In genomic region chr16:83830091-83830768, GRCh38 we compare ENCODE assay signal across 3 cellular contexts.
TF ChIP-seq lines count a peak whose summit lies in the region.

No MANE protein-coding gene starts in this region.

TF ChIP-seq in GM23338, 12 proteins besides CTCF, POLR2A, EP300 and RAD21:
- TF ChIP-seq ZNF114 (CRISPR knock-in tag; IDR thresholded peaks at IDR 0.05): no peak
- no peak for TF ChIP-seq EZH2phosphoT487 (IDR thresholded peaks at IDR 0.05; ENCODE audit: unreplicated experiment)
- TF ChIP-seq NANOG (IDR thresholded peaks at IDR 0.05; ENCODE audit: borderline replicate concordance): no peak
- no peak for TF ChIP-seq CREB1 (CRISPR knock-in tag; IDR thresholded peaks at IDR 0.05; ENCODE audit: low read depth)
- no peak for TF ChIP-seq ETS1 (IDR thresholded peaks at IDR 0.05)
- TF ChIP-seq STAT1 (IDR thresholded peaks at IDR 0.05; ENCODE audit: unreplicated experiment): no peak
- TF ChIP-seq ZNF331 (CRISPR knock-in tag; IDR thresholded peaks at IDR 0.05; ENCODE audit: low read depth): no peak

TF ChIP-seq in HCT116, 20 proteins besides CTCF, POLR2A, EP300 and RAD21:
- no peak for TF ChIP-seq REST (IDR thresholded peaks at IDR 0.05; ENCODE audit: low read depth)
- no peak for TF ChIP-seq ZBTB33 (IDR thresholded peaks at IDR 0.05; ENCODE audit: extremely low read depth, insufficient replicate concordance, low read length)

TF ChIP-seq in H1, 55 proteins besides CTCF, POLR2A, EP300 and RAD21:
- TF ChIP-seq USF2 (IDR thresholded peaks at IDR 0.05; ENCODE audit: low read length): peak; percentile 55
- TF ChIP-seq E2F6 (IDR thresholded peaks at IDR 0.05): peak; percentile 75
- TF ChIP-seq ATF2 (IDR thresholded peaks at IDR 0.05; ENCODE audit: low read length): no peak
- no peak for TF ChIP-seq MAFK (IDR thresholded peaks at IDR 0.05; ENCODE audit: low read depth, low read length)
- no peak for TF ChIP-seq PHF8 (conservative IDR thresholded peaks at IDR 0.05; ENCODE audit: low read depth, low read length)
- peak; percentile 90 for TF ChIP-seq MAX (IDR thresholded peaks at IDR 0.05)
- no peak for TF ChIP-seq RXRA (IDR thresholded peaks at IDR 0.05; ENCODE audit: insufficient read depth, low read depth, low read length)
- TF ChIP-seq BRCA1 (IDR thresholded peaks at IDR 0.05; ENCODE audit: low read depth, low read length): no peak
- peak; percentile 23; the same call in 1 of the 2 replicates for TF ChIP-seq ATF3 (IDR thresholded peaks at IDR 0.05; ENCODE audit: insufficient read depth, low read depth, low read length)
- no peak for TF ChIP-seq CHD7 (IDR thresholded peaks at IDR 0.05; ENCODE audit: insufficient replicate concordance, low read length)
- no peak for TF ChIP-seq BACH1 (IDR thresholded peaks at IDR 0.05; ENCODE audit: low read length)
